In the genomic region with DNA sequence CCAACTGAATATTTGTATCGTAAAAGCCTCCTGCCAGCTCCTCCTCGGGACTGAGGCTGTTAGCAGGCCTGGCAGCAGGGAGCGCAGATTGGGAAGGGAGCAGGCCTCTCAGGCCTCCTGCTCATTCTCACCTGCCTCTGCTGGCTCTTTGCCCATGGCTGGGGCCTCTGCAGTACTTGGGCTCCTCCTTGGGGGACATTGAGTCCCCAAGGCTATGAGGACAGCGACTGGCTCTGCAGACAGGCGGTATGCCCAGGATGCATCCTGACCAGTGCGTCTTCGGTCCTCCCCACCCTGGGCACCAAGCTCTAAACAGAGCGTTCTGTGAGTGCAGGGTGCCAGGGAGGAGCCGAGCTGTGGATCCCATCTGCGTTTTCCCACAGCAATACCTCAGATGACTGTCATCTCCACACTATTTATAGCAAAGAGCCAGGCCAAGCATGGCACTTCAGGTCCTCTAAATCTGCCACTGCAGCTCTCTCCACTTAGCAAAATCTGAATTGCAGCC, we compare ENCODE assay signal across 1 cellular context.
TF ChIP-seq lines count a peak whose summit lies in the region.

No MANE protein-coding gene starts in this region.

TF ChIP-seq in GM23338, 12 proteins besides CTCF, POLR2A, EP300 and RAD21 (continued from another document):
- TF ChIP-seq, protein P1, sequence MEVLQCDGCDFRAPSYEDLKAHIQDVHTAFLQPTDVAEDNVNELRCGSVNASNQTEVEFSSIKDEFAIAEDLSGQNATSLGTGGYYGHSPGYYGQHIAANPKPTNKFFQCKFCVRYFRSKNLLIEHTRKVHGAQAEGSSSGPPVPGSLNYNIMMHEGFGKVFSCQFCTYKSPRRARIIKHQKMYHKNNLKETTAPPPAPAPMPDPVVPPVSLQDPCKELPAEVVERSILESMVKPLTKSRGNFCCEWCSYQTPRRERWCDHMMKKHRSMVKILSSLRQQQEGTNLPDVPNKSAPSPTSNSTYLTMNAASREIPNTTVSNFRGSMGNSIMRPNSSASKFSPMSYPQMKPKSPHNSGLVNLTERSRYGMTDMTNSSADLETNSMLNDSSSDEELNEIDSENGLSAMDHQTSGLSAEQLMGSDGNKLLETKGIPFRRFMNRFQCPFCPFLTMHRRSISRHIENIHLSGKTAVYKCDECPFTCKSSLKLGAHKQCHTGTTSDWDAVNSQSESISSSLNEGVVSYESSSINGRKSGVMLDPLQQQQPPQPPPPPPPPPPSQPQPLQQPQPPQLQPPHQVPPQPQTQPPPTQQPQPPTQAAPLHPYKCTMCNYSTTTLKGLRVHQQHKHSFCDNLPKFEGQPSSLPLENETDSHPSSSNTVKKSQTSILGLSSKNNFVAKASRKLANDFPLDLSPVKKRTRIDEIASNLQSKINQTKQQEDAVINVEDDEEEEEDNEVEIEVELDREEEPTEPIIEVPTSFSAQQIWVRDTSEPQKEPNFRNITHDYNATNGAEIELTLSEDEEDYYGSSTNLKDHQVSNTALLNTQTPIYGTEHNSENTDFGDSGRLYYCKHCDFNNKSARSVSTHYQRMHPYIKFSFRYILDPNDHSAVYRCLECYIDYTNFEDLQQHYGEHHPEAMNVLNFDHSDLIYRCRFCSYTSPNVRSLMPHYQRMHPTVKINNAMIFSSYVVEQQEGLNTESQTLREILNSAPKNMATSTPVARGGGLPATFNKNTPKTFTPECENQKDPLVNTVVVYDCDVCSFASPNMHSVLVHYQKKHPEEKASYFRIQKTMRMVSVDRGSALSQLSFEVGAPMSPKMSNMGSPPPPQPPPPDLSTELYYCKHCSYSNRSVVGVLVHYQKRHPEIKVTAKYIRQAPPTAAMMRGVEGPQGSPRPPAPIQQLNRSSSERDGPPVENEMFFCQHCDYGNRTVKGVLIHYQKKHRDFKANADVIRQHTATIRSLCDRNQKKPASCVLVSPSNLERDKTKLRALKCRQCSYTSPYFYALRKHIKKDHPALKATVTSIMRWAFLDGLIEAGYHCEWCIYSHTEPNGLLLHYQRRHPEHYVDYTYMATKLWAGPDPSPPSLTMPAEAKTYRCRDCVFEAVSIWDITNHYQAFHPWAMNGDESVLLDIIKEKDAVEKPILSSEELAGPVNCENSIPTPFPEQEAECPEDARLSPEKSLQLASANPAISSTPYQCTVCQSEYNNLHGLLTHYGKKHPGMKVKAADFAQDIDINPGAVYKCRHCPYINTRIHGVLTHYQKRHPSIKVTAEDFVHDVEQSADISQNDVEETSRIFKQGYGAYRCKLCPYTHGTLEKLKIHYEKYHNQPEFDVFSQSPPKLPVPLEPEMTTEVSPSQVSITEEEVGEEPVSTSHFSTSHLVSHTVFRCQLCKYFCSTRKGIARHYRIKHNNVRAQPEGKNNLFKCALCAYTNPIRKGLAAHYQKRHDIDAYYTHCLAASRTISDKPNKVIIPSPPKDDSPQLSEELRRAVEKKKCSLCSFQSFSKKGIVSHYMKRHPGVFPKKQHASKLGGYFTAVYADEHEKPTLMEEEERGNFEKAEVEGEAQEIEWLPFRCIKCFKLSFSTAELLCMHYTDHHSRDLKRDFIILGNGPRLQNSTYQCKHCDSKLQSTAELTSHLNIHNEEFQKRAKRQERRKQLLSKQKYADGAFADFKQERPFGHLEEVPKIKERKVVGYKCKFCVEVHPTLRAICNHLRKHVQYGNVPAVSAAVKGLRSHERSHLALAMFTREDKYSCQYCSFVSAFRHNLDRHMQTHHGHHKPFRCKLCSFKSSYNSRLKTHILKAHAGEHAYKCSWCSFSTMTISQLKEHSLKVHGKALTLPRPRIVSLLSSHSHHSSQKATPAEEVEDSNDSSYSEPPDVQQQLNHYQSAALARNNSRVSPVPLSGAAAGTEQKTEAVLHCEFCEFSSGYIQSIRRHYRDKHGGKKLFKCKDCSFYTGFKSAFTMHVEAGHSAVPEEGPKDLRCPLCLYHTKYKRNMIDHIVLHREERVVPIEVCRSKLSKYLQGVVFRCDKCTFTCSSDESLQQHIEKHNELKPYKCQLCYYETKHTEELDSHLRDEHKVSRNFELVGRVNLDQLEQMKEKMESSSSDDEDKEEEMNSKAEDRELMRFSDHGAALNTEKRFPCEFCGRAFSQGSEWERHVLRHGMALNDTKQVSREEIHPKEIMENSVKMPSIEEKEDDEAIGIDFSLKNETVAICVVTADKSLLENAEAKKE (CRISPR knock-in tag; IDR thresholded peaks at IDR 0.05): no peak
- TF ChIP-seq ZNF114 (CRISPR knock-in tag; IDR thresholded peaks at IDR 0.05): no peak
- TF ChIP-seq EZH2 (IDR thresholded peaks at IDR 0.05; ENCODE audit: low read depth, unreplicated experiment): no peak
- TF ChIP-seq CREB1 (CRISPR knock-in tag; IDR thresholded peaks at IDR 0.05; ENCODE audit: low read depth): no peak
- TF ChIP-seq EZH2phosphoT487 (IDR thresholded peaks at IDR 0.05; ENCODE audit: unreplicated experiment): no peak
- TF ChIP-seq ZNF331 (CRISPR knock-in tag; IDR thresholded peaks at IDR 0.05; ENCODE audit: low read depth): no peak
- TF ChIP-seq POLR2AphosphoS5 (IDR thresholded peaks at IDR 0.05; ENCODE audit: low read depth): no peak
